In genomic region chr18:12076424-12077140, GRCh38 we compare ENCODE assay signal across 8 cellular contexts. TPM values are rescaled to one million over a fixed set of nuclear protein-coding genes. Genes with fewer than 3 reads are reported as not detected.
DNase-seq lines count a peak whose midpoint lies in the region; ATAC-seq and TF ChIP-seq lines count a peak whose summit lies in the region.

No MANE protein-coding gene starts in this region.

- peaks cover 11% of the 10 kb centered on the region for H3K27me3 ChIP-seq in HUES6 (ENCODE audit: control insufficient read depth, insufficient read depth, low read length)
- no peaks in the 10 kb centered on the region for H3K27me3 ChIP-seq in lung (ENCODE audit: control insufficient read depth, insufficient read depth)
- H3K27me3 ChIP-seq in colonic mucosa, result no peaks in the 10 kb centered on the region

- WGBS in lung, 2 donors, result 21 to 48% methylated on average over 50 to 59 of the region's 59 CpGs

- ATAC-seq in lung (ENCODE audit: insufficient read depth, low FRiP score) (peak; percentile 92), GM19328 (IDR thresholded peaks at IDR 0.05; ENCODE audit: unreplicated experiment) (no peak)

- DNase-seq in AG20443 (ENCODE audit: low spot score) (peak; percentile 68), cerebellar cortex (ENCODE audit: low spot score) (peak; percentile 2), lung (ENCODE audit: low spot score) (no peak), colonic mucosa (no peak), NOMO-1 treated with dmso at 0.1 percent for 144 hours (lab: John Stamatoyannopoulos, UW; ENCODE audit: unreplicated experiment) (no peak), NCI-H2196 treated with DMSO at 0.1 percent for 48 hours (lab: John Stamatoyannopoulos, UW; ENCODE audit: unreplicated experiment) (no peak)

- H3K36me3 ChIP-seq in HUES6 (ENCODE audit: control insufficient read depth, insufficient read depth, low read length) (no peaks in the 10 kb centered on the region), lung (ENCODE audit: control insufficient read depth in 2 of 2, insufficient read depth in 2 of 2, low read length in 2 of 2) (no peaks in the 10 kb centered on the region), colonic mucosa (no peaks in the 10 kb centered on the region)

- TF ChIP-seq CTCF in lung (IDR thresholded peaks at IDR 0.05; ENCODE audit: control extremely low read depth, extremely low read depth) (no peak), colonic mucosa (IDR thresholded peaks at IDR 0.05) (no peak)

- H3K4me3 ChIP-seq in HUES6 (ENCODE audit: low read depth, low read length) (peak overlapping the region; percentile 40), lung (no peak overlapping the region), colonic mucosa (no peak overlapping the region)

- H3K9ac ChIP-seq in HUES6 (ENCODE audit: low read length), result no peak overlapping the region
- peak overlapping the region in 1 of 2 donors; percentile 24 for H3K9ac ChIP-seq in colonic mucosa (ENCODE audit: low read depth in 2 of 2, low read length in 2 of 2)

- H3K9me3 ChIP-seq in HUES6 (ENCODE audit: control insufficient read depth, insufficient read depth, low read depth, low read length) (no peaks in the 10 kb centered on the region), lung (ENCODE audit: control insufficient read depth in 2 of 2, insufficient read depth in 1 of 2, low read length in 1 of 2) (no peaks in the 10 kb centered on the region), colonic mucosa (no peaks in the 10 kb centered on the region)

- intact Hi-C loops in colonic mucosa (cut with DNase I), result no loop called here

- H3K27ac ChIP-seq in HUES6 (ENCODE audit: low read depth, low read length) (no peak overlapping the region), lung (ENCODE audit: low read depth in 1 of 2, low read length in 1 of 2) (peak overlapping the region in 1 of 2 donors; percentile 4), colonic mucosa (no peak overlapping the region)

- H3K4me1 ChIP-seq in HUES6 (ENCODE audit: control insufficient read depth, insufficient read depth, low read length), result peaks cover 3% of the 10 kb centered on the region; the same call in 1 of the 2 replicates
- H3K4me1 ChIP-seq in lung (ENCODE audit: control insufficient read depth in 2 of 2, insufficient read depth in 2 of 2, low read length in 2 of 2), result no peaks in the 10 kb centered on the region
- no peaks in the 10 kb centered on the region for H3K4me1 ChIP-seq in colonic mucosa

RNA-seq across cellular contexts. Expression of gene ANKRD62, which starts 17.1 kb away (rescaled TPM):
- total RNA-seq in lung (under 1 TPM; 0.06 to 0.09 TPM), colonic mucosa (under 1 TPM; 0.19 to 0.40 TPM)
- polyA plus RNA-seq in lung, result under 1 TPM in 1 of 2 donors, not detected in 1; 0.12 TPM

Comparison
In these comparisons a context has a peak if more than half of its experiments do, and no peak if none do; other contexts are left out.
1. DNase-seq: peak in AG20443 (single experiment) and cerebellar cortex (single experiment); none in lung (single experiment), colonic mucosa (single experiment), NOMO-1 treated with dmso at 0.1 percent for 144 hours (single experiment) and NCI-H2196 treated with DMSO at 0.1 percent for 48 hours (single experiment).